Comparison of ENCODE assay signal across 33 cellular contexts in the genomic region with DNA sequence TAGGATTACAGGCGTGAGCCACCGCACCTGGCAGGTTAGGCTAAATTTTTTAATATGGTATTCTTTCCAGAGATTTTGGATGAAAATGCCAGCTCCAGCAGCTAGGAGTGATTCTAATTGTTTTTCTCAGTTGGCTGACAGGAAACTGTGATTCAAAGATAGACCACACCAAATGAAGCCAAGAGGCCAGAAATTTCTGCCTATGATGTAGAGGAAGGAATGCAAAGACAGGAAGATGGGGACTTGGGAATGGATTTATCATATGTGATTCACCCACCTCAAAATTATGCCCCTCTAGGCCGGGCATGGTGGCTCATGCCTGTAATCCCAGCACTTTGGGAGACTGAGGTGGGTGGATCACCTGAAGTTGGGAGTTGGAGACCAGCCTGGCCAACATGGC. TPM values are rescaled to one million over a fixed set of nuclear protein-coding genes. Genes with fewer than 3 reads are reported as not detected.
DNase-seq lines count a peak whose midpoint lies in the region; ATAC-seq, FAIRE-seq and TF ChIP-seq lines count a peak whose summit lies in the region.
"Had no signal": no experiment of that assay in that cellular context is flagged by ENCODE, and none has a peak within 500 bp of the region (broad histone marks: within the 10 kb centered on the region; RNA-seq: fewer than 3 reads in every experiment).

No MANE protein-coding gene starts in this region.

- H3K79me2 ChIP-seq in ACC112 (ENCODE audit: control insufficient read depth, insufficient read depth, low read length, unreplicated experiment) (no peaks in the 10 kb centered on the region), astrocyte (ENCODE audit: insufficient read depth, low read length) (no peaks in the 10 kb centered on the region)

- H3K27me3 ChIP-seq in ACC112 (ENCODE audit: insufficient read depth, low read length) (no peaks in the 10 kb centered on the region), astrocyte (ENCODE audit: insufficient read depth, low read length) (no peaks in the 10 kb centered on the region), foreskin keratinocyte (no peaks in the 10 kb centered on the region), upper lobe of right lung (no peaks in the 10 kb centered on the region)
- H3K27me3 ChIP-seq: adrenal gland, BLaER1, breast epithelium, neural progenitor cell, sigmoid colon, SJSA1, transverse colon had no signal

- POLR2A ChIA-PET in activated CD8-positive, alpha-beta T cell treated with anti-CD3 and anti-CD28 coated beads for 36 hours (lab: Charles Lee) = no interaction called here

- peak overlapping the region; percentile 38 for H3K27ac ChIP-seq in ACC112 (ENCODE audit: low read depth, low read length)
- no peak overlapping the region for H3K27ac ChIP-seq in astrocyte (ENCODE audit: low read depth, low read length)
- H3K27ac ChIP-seq in foreskin keratinocyte = no peak overlapping the region
- no peak overlapping the region for H3K27ac ChIP-seq in upper lobe of right lung
- H3K27ac ChIP-seq: A549, adrenal gland, BLaER1, coronary artery, neural progenitor cell, sigmoid colon, SJSA1, transverse colon had no signal

- no peak overlapping the region for H3K9ac ChIP-seq in astrocyte (ENCODE audit: low read length)
- H3K9ac ChIP-seq: BLaER1, neural progenitor cell had no signal

- H3K4me1 ChIP-seq in ACC112 (ENCODE audit: control insufficient read depth, insufficient read depth, low read length, unreplicated experiment) = peaks cover 22% of the 10 kb centered on the region
- H3K4me1 ChIP-seq in astrocyte (ENCODE audit: insufficient read depth, low read length) = peaks cover 8% of the 10 kb centered on the region
- peaks cover 14% of the 10 kb centered on the region for H3K4me1 ChIP-seq in foreskin keratinocyte
- H3K4me1 ChIP-seq in upper lobe of right lung = peaks cover 7% of the 10 kb centered on the region
- H3K4me1 ChIP-seq: adrenal gland, breast epithelium, Caco-2, neural progenitor cell, sigmoid colon had no signal

- no peak overlapping the region for H3K4me2 ChIP-seq in astrocyte (ENCODE audit: low read length)
- H3K4me2 ChIP-seq: A549, neural progenitor cell had no signal

- H3K4me3 ChIP-seq in ACC112 (ENCODE audit: low read depth, low read length) (no peak overlapping the region), astrocyte (ENCODE audit: insufficient read depth, low read depth, low read length) (no peak overlapping the region), upper lobe of right lung (no peak overlapping the region)
- H3K4me3 ChIP-seq: A549, adrenal gland, BLaER1, breast epithelium, coronary artery, neural progenitor cell, sigmoid colon, SJSA1, transverse colon had no signal

- FAIRE-seq in astrocyte (lab: Jason Lieb, UNC) = no peak
- FAIRE-seq: A549, GM12891, TTC549 had no signal

- no peaks in the 10 kb centered on the region for H3K27me3 Mint-ChIP-seq in astrocyte (ENCODE audit: low read depth, unreplicated experiment)
- no peaks in the 10 kb centered on the region for H3K27me3 Mint-ChIP-seq in activated CD8-positive, alpha-beta T cell treated with anti-CD3 and anti-CD28 coated beads for 36 hours

- intact Hi-C loops in upper lobe of right lung (cut with DNase I) = no loop called here
- intact Hi-C loops in activated CD8-positive, alpha-beta T cell treated with anti-CD3 and anti-CD28 coated beads for 36 hours (cut with micrococcal nuclease) = no loop called here

- H3K9me3 Mint-ChIP-seq in astrocyte (ENCODE audit: unreplicated experiment) = peaks cover 3% of the 10 kb centered on the region
- H3K9me3 Mint-ChIP-seq in activated CD8-positive, alpha-beta T cell treated with anti-CD3 and anti-CD28 coated beads for 36 hours = no peaks in the 10 kb centered on the region
- H3K9me3 Mint-ChIP-seq: endodermal cell; neural progenitor cell; stimulated activated naive CD8-positive, alpha-beta T cell treated with anti-CD3 and anti-CD28 coated beads, Interleukin-15, amount 100 ng/mL, for 72 hours had no signal

- CTCF ChIA-PET in activated CD8-positive, alpha-beta T cell treated with anti-CD3 and anti-CD28 coated beads for 36 hours (lab: Charles Lee) = no interaction called here

- H3K4me3 Mint-ChIP-seq in astrocyte (ENCODE audit: unreplicated experiment) = no peak overlapping the region
- H3K4me3 Mint-ChIP-seq in activated CD8-positive, alpha-beta T cell treated with anti-CD3 and anti-CD28 coated beads for 36 hours = no peak overlapping the region
- H3K4me3 Mint-ChIP-seq: activated CD8-positive, alpha-beta T cell treated with anti-CD3 and anti-CD28 coated beads, Interleukin-2, amount 10 ng/mL, durations not matched to agents 7 days and 5 days; endodermal cell; neural progenitor cell; stimulated activated naive CD8-positive, alpha-beta T cell treated with anti-CD3 and anti-CD28 coated beads, Interleukin-15, amount 100 ng/mL, for 72 hours had no signal

- TF ChIP-seq CTCF in astrocyte (IDR thresholded peaks at IDR 0.05; ENCODE audit: insufficient read depth, low read depth, low read length) (no peak), foreskin keratinocyte (conservative IDR thresholded peaks at IDR 0.05) (peak; percentile 9), upper lobe of right lung (IDR thresholded peaks at IDR 0.05) (no peak)
- no peak for TF ChIP-seq CTCF in activated CD8-positive, alpha-beta T cell treated with anti-CD3 and anti-CD28 coated beads for 36 hours (IDR thresholded peaks at IDR 0.05)

- H2AFZ ChIP-seq in ACC112 (ENCODE audit: low read length, unreplicated experiment) (no peak overlapping the region), astrocyte (ENCODE audit: low read depth, low read length) (no peak overlapping the region)
- H2AFZ ChIP-seq: neural progenitor cell had no signal

- DNase-seq in HCEC 1CT = peak; percentile 62
- peak; percentile 56 for DNase-seq in astrocyte (ENCODE audit: low read depth)
- peak in 1 of 2 donors; percentile 52 for DNase-seq in foreskin keratinocyte
- no peak for DNase-seq in H4 (ENCODE audit: low spot score)
- DNase-seq in upper lobe of right lung = no peak
- no peak for DNase-seq in activated CD8-positive, alpha-beta T cell treated with anti-CD3 and anti-CD28 coated beads for 36 hours
- DNase-seq: activated CD4-positive, alpha-beta T cell treated with anti-CD3 and anti-CD28 coated beads for 1 hour; activated CD8-positive, alpha-beta T cell treated with anti-CD3 and anti-CD28 coated beads, Interleukin-2, amount 10 ng/mL, durations not matched to agents 7 days and 5 days; activated gamma-delta T cell; activated T-cell treated with anti-CD3 and anti-CD28 coated beads for 4 hours; adrenal gland; Caco-2; DMS79; endodermal cell; KBM-7; mammary epithelial cell; MV-4-11; NCI-H524 treated with DMSO at 0.1 percent for 48 hours; sigmoid colon; stimulated activated naive CD8-positive, alpha-beta T cell treated with anti-CD3 and anti-CD28 coated beads, Interleukin-15, amount 100 ng/mL, for 72 hours; transverse colon had no signal

- H3K36me3 Mint-ChIP-seq in astrocyte (ENCODE audit: low read depth, unreplicated experiment) = no peaks in the 10 kb centered on the region
- H3K36me3 Mint-ChIP-seq in activated CD8-positive, alpha-beta T cell treated with anti-CD3 and anti-CD28 coated beads for 36 hours (ENCODE audit: low read depth) = no peaks in the 10 kb centered on the region
- H3K36me3 Mint-ChIP-seq: neural progenitor cell had no signal

- peaks cover 17% of the 10 kb centered on the region for H3K4me1 Mint-ChIP-seq in astrocyte (ENCODE audit: low read depth, unreplicated experiment)
- peaks cover 11% of the 10 kb centered on the region for H3K4me1 Mint-ChIP-seq in activated CD8-positive, alpha-beta T cell treated with anti-CD3 and anti-CD28 coated beads for 36 hours (ENCODE audit: low read depth)

- H3K9me3 ChIP-seq in astrocyte (ENCODE audit: insufficient read depth, low read depth, low read length) = no peaks in the 10 kb centered on the region
- no peaks in the 10 kb centered on the region for H3K9me3 ChIP-seq in upper lobe of right lung
- H3K9me3 ChIP-seq: A549, adrenal gland, BLaER1, breast epithelium, Caco-2, sigmoid colon, SJSA1, transverse colon had no signal

- H3K36me3 ChIP-seq in ACC112 (ENCODE audit: insufficient read depth, low read length) (no peaks in the 10 kb centered on the region), astrocyte (ENCODE audit: insufficient read depth, low read length) (no peaks in the 10 kb centered on the region), upper lobe of right lung (no peaks in the 10 kb centered on the region)
- H3K36me3 ChIP-seq: adrenal gland, BLaER1, breast epithelium, neural progenitor cell, sigmoid colon, SJSA1, transverse colon had no signal

- no peaks in the 10 kb centered on the region for H4K20me1 ChIP-seq in astrocyte (ENCODE audit: insufficient read depth, low read length)
- H4K20me1 ChIP-seq: BLaER1 had no signal

- no peak for ATAC-seq in foreskin keratinocyte
- ATAC-seq in HG02678 (IDR thresholded peaks at IDR 0.05; ENCODE audit: unreplicated experiment) = no peak
- no peak for ATAC-seq in upper lobe of right lung
- ATAC-seq in activated CD8-positive, alpha-beta T cell treated with anti-CD3 and anti-CD28 coated beads for 36 hours = no peak
- ATAC-seq: A549; activated CD8-positive, alpha-beta T cell treated with anti-CD3 and anti-CD28 coated beads, Interleukin-2, amount 10 ng/mL, durations not matched to agents 7 days and 5 days; HCT116; Panc1; stimulated activated naive CD8-positive, alpha-beta T cell treated with anti-CD3 and anti-CD28 coated beads, Interleukin-15, amount 100 ng/mL, for 72 hours had no signal

- no peak overlapping the region for H3K27ac Mint-ChIP-seq in astrocyte (ENCODE audit: unreplicated experiment)
- H3K27ac Mint-ChIP-seq in activated CD8-positive, alpha-beta T cell treated with anti-CD3 and anti-CD28 coated beads for 36 hours = no peak overlapping the region
- H3K27ac Mint-ChIP-seq: activated CD8-positive, alpha-beta T cell treated with anti-CD3 and anti-CD28 coated beads, Interleukin-2, amount 10 ng/mL, durations not matched to agents 7 days and 5 days; endodermal cell; neural progenitor cell; stimulated activated naive CD8-positive, alpha-beta T cell treated with anti-CD3 and anti-CD28 coated beads, Interleukin-15, amount 100 ng/mL, for 72 hours had no signal

RNA-seq across cellular contexts. Expression of a gene that starts 53.3 kb away (rescaled TPM):
- total RNA-seq in astrocyte (130 and 166 TPM in 2 replicates), foreskin keratinocyte (37.9 and 45.5 TPM in 2 replicates), upper lobe of right lung (50.7 TPM)
- 10.6 and 15.7 TPM in 2 replicates for polyA plus RNA-seq in foreskin keratinocyte
- 21.2 and 24.4 TPM in 2 replicates for total RNA-seq in H4 (2014; rRNA removed; shearing (Covaris generic))
- total RNA-seq in activated CD8-positive, alpha-beta T cell treated with anti-CD3 and anti-CD28 coated beads for 36 hours = 10 to 100 TPM; 13.5 to 14.3 TPM

Comparison
In these comparisons a context has a peak if more than half of its experiments do, and no peak if none do; other contexts are left out.
1. DNase-seq: peak in HCEC 1CT (single experiment) and astrocyte (single experiment); none in H4 (single experiment), upper lobe of right lung (single experiment) and activated CD8-positive, alpha-beta T cell treated with anti-CD3 and anti-CD28 coated beads for 36 hours (single experiment).